9 cellular contexts compared by ENCODE assay signal in the genomic region with DNA sequence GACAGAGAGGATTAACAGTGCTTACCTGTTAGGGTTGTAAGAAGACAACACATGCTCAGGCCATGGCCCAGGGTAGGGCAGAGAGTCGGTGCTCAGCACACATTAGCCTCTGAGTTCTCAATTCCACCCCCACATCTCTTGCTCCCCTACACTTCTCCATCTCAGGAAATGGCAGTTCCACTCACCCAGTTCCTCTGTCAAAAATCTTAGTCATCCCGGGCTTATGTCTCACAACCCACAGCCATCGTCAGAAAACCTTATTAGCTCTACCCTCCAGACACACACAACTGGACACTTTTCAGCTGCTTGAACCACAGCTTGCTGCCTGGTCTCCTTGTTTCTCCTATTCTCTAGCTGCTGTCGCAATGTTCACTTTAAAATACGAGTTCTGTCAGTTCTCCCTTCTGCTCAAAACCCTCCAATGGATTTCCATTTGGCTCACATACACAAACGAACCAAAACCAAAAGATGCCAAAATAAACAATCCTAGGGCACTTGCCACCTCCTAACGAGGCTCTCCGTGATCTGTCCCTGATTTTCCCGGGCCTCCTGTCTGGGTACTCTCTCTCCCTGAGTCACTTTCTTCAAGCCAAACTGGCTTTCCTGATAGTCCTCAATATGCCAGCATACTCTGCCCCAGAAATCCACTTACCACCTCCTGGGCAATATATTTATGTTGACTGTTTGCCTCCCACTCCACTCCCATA.
DNase-seq lines count a peak whose midpoint lies in the region; ATAC-seq, FAIRE-seq and TF ChIP-seq lines count a peak whose summit lies in the region.
"Had no signal": no experiment of that assay in that cellular context is flagged by ENCODE, and none has a peak within 500 bp of the region (broad histone marks: within the 10 kb centered on the region; RNA-seq: fewer than 3 reads in every experiment).

No MANE protein-coding gene starts in this region.

- H3K36me3 Mint-ChIP-seq in brain, result peaks cover 63% of the 10 kb centered on the region

- no peak for FAIRE-seq in D721Med (lab: Jason Lieb, UNC)

- H3K4me3 ChIP-seq in mucosa of descending colon, result no peak overlapping the region

- peak; percentile 60 for DNase-seq in GDM1 (lab: John Stamatoyannopoulos, UW)
- no peak for DNase-seq in D721Med (ENCODE audit: insufficient read length, low spot score)
- DNase-seq in posterior cingulate gyrus, result no peak
- DNase-seq in activated CD8-positive, alpha-beta memory T cell treated with anti-CD3 and anti-CD28 coated beads, Interleukin-2, amount 50 U/mL, for 48 hours, result no peak
- DNase-seq in mucosa of descending colon, result no peak

- H3K4me3 Mint-ChIP-seq in brain, result no peak overlapping the region
- H3K4me3 Mint-ChIP-seq: central memory CD8-positive, alpha-beta T cell had no signal

- TF ChIP-seq CTCF in brain (conservative IDR thresholded peaks at IDR 0.05) (no peak), D721Med (IDR thresholded peaks at IDR 0.05; ENCODE audit: insufficient read depth, missing control alignments) (no peak), mucosa of descending colon (IDR thresholded peaks at IDR 0.05) (no peak)

- H3K27ac Mint-ChIP-seq in brain, result peak overlapping the region in 4 of 5 experiments; percentile 1 to 73 (median 45)

- no peaks in the 10 kb centered on the region for H3K9me3 ChIP-seq in mucosa of descending colon

- no peaks in the 10 kb centered on the region for H3K9me3 Mint-ChIP-seq in brain
- H3K9me3 Mint-ChIP-seq: central memory CD8-positive, alpha-beta T cell had no signal

- H3K27me3 Mint-ChIP-seq in brain, result peaks cover 3% of the 10 kb centered on the region
- H3K27me3 Mint-ChIP-seq: central memory CD8-positive, alpha-beta T cell had no signal

- H3K4me1 Mint-ChIP-seq in brain, result peaks cover 46% of the 10 kb centered on the region
- H3K4me1 Mint-ChIP-seq: central memory CD8-positive, alpha-beta T cell had no signal

- H3K36me3 ChIP-seq in mucosa of descending colon (ENCODE audit: low read depth), result no peaks in the 10 kb centered on the region

- no peaks in the 10 kb centered on the region for H3K4me1 ChIP-seq in mucosa of descending colon (ENCODE audit: low read depth)

- ATAC-seq in GM21390 (IDR thresholded peaks at IDR 0.05; ENCODE audit: unreplicated experiment) (peak; percentile 57), HG03575 (IDR thresholded peaks at IDR 0.05; ENCODE audit: extremely low read depth, insufficient number of reproducible peaks, low FRiP score, unreplicated experiment) (peak; percentile 56), mucosa of descending colon (no peak)

- intact Hi-C loops in posterior cingulate gyrus (cut with DNase I) (loop anchor here (10.0 kb wide), 1 partner anchor 86 kb away; a partner anchor contains a TSS), mucosa of descending colon (cut with DNase I, micrococcal nuclease) (no loop called here)
